In genomic region chr5:139903805-139904565, GRCh38 we compare ENCODE assay signal across 8 cellular contexts.
DNase-seq lines count a peak whose midpoint lies in the region; ATAC-seq and TF ChIP-seq lines count a peak whose summit lies in the region.

No MANE protein-coding gene starts in this region.

- H3K4me1 ChIP-seq in lung (ENCODE audit: control insufficient read depth in 2 of 2, insufficient read depth in 2 of 2, low read length in 2 of 2) (peaks cover 3 to 6% of the 10 kb centered on the region in 2 donors), thoracic aorta (ENCODE audit: control insufficient read depth in 1 of 2, low read depth in 2 of 2) (peaks cover 7 to 22% of the 10 kb centered on the region in 2 donors)

- 1% methylated on average over 50 to 88 of the region's 88 CpGs for WGBS in lung, 2 donors

- H3K27ac ChIP-seq in coronary artery, result no peak overlapping the region
- H3K27ac ChIP-seq in lung (ENCODE audit: low read depth in 1 of 2, low read length in 1 of 2), result no peak overlapping the region
- H3K27ac ChIP-seq in thoracic aorta, result no peak overlapping the region

- no peak for ATAC-seq in lung (ENCODE audit: insufficient read depth, low FRiP score)
- no peak for ATAC-seq in thoracic aorta (ENCODE audit: insufficient number of reproducible peaks, low FRiP score, low read depth)
- no peak for ATAC-seq in GM21619 (IDR thresholded peaks at IDR 0.05; ENCODE audit: unreplicated experiment)
- no peak for ATAC-seq in HG03097 (IDR thresholded peaks at IDR 0.05; ENCODE audit: low FRiP score, unreplicated experiment)

- peaks cover 4% of the 10 kb centered on the region; the same call in 1 of the 2 replicates for H3K27me3 ChIP-seq in MG63
- H3K27me3 ChIP-seq in lung (ENCODE audit: control insufficient read depth, insufficient read depth), result peaks cover 9% of the 10 kb centered on the region
- no peaks in the 10 kb centered on the region for H3K27me3 ChIP-seq in thoracic aorta (replicated peaks; ENCODE audit: insufficient read depth)

- DNase-seq in GM12864 (ENCODE audit: low read depth) (no peak), MG63 (no peak), coronary artery (ENCODE audit: low spot score) (no peak), lung (ENCODE audit: low spot score) (no peak), thoracic aorta (ENCODE audit: low spot score) (no peak), T-helper 9 cell (no peak)

- H3K9me3 ChIP-seq in MG63, result no peaks in the 10 kb centered on the region
- H3K9me3 ChIP-seq in lung (ENCODE audit: control insufficient read depth in 2 of 2, insufficient read depth in 1 of 2, low read length in 1 of 2), result no peaks in the 10 kb centered on the region
- no peaks in the 10 kb centered on the region for H3K9me3 ChIP-seq in thoracic aorta

- TF ChIP-seq CTCF in GM12864 (IDR thresholded peaks at IDR 0.05; ENCODE audit: low read depth, low read length, missing control alignments) (no peak), coronary artery (IDR thresholded peaks at IDR 0.05) (no peak), lung (IDR thresholded peaks at IDR 0.05; ENCODE audit: control extremely low read depth, extremely low read depth) (no peak), thoracic aorta (IDR thresholded peaks at IDR 0.05) (no peak)

- H3K36me3 ChIP-seq in MG63, result no peaks in the 10 kb centered on the region
- H3K36me3 ChIP-seq in lung (ENCODE audit: control insufficient read depth in 2 of 2, insufficient read depth in 2 of 2, low read length in 2 of 2), result no peaks in the 10 kb centered on the region
- no peaks in the 10 kb centered on the region for H3K36me3 ChIP-seq in thoracic aorta

- H3K4me3 ChIP-seq in GM12864 (ENCODE audit: low read depth, low read length) (peak overlapping the region; percentile 15), MG63 (peak overlapping the region; percentile 21), coronary artery (peak overlapping the region; percentile 70), lung (peak overlapping the region; percentile 26), thoracic aorta (peak overlapping the region; percentile 71)

Comparison
In these comparisons a context has a peak if more than half of its experiments do, and no peak if none do; other contexts are left out.
1. H3K4me3 ChIP-seq: peak in every context shown above with its lines; median percentile 71 in thoracic aorta; 70 in coronary artery; 26 in lung; 21 in MG63; 15 in GM12864.